In genomic region chr19:47133021-47133471, GRCh38 we compare ENCODE assay signal across 11 cellular contexts. TPM values are rescaled to one million over a fixed set of nuclear protein-coding genes. Genes with fewer than 3 reads are reported as not detected.
DNase-seq lines count a peak whose midpoint lies in the region; ATAC-seq and TF ChIP-seq lines count a peak whose summit lies in the region.
"Had no signal": no experiment of that assay in that cellular context is flagged by ENCODE, and none has a peak within 500 bp of the region (broad histone marks: within the 10 kb centered on the region; RNA-seq: fewer than 3 reads in every experiment).

No MANE protein-coding gene starts in this region.

- H3K79me2 ChIP-seq in OCI-LY7 (ENCODE audit: insufficient read depth, low read depth, low read length) = peaks cover 73% of the 10 kb centered on the region

- POLR2A ChIA-PET in OCI-LY7 (lab: Charles Lee) = interaction anchor here (0.6 to 2.7 kb wide), 3 partner anchors 20 to 150 kb away, joined by 3 to 12 read pairs (median 7); partner anchors contain the start of gene ZC3H4

- intact Hi-C loops in activated naive CD4-positive, alpha-beta T cell treated with anti-CD3 and anti-CD28 coated beads for 36 hours (cut with micrococcal nuclease) = loop anchor here (5.0 kb wide), 1 partner anchor 94 kb away; no protein-coding TSS in a partner anchor
- intact Hi-C loops in OCI-LY7 (cut with micrococcal nuclease; ENCODE audit: unreplicated experiment) (no loop called here), body of pancreas (cut with DNase I) (no loop called here)

- peak overlapping the region; percentile 99 for H3K4me3 Mint-ChIP-seq in activated naive CD4-positive, alpha-beta T cell treated with anti-CD3 and anti-CD28 coated beads for 36 hours
- H3K4me3 Mint-ChIP-seq in endothelial cell (ENCODE audit: unreplicated experiment) = peak overlapping the region; percentile 73
- H3K4me3 Mint-ChIP-seq in stimulated activated effector memory CD8-positive, alpha-beta T cell treated with anti-CD3 and anti-CD28 coated beads, Interleukin-12 subunit alpha, Interleukin-12 subunit beta, amount 100 ng/mL, for 72 hours = peak overlapping the region; percentile 99

- peak overlapping the region; percentile 77 for H3K4me2 ChIP-seq in OCI-LY7 (ENCODE audit: low read length)

- peaks cover 35% of the 10 kb centered on the region for H3K4me1 ChIP-seq in OCI-LY7 (ENCODE audit: insufficient read depth, low read length, poor library complexity, severe bottlenecking)
- H3K4me1 ChIP-seq in body of pancreas = peaks cover 22% of the 10 kb centered on the region

- no peaks in the 10 kb centered on the region for H3K9me2 ChIP-seq in OCI-LY7 (ENCODE audit: insufficient read depth, low read length)

- H3K27me3 Mint-ChIP-seq in activated naive CD4-positive, alpha-beta T cell treated with anti-CD3 and anti-CD28 coated beads for 36 hours (ENCODE audit: low read depth) = no peaks in the 10 kb centered on the region
- peaks cover 16% of the 10 kb centered on the region for H3K27me3 Mint-ChIP-seq in endothelial cell (ENCODE audit: unreplicated experiment)

- H3K4me3 ChIP-seq in OCI-LY7 (ENCODE audit: low read depth, low read length, poor library complexity, severe bottlenecking) (peak overlapping the region; percentile 93), body of pancreas (no peak overlapping the region)
- H3K4me3 ChIP-seq: upper lobe of left lung had no signal

- TF ChIP-seq CTCF in OCI-LY7 (conservative IDR thresholded peaks at IDR 0.05; ENCODE audit: low read length) = no peak
- no peak for TF ChIP-seq CTCF in endothelial cell (IDR thresholded peaks at IDR 0.05; ENCODE audit: unreplicated experiment)
- TF ChIP-seq CTCF in body of pancreas (IDR thresholded peaks at IDR 0.05) = no peak

- ATAC-seq in stimulated activated effector memory CD8-positive, alpha-beta T cell treated with anti-CD3 and anti-CD28 coated beads, Interleukin-12 subunit alpha, Interleukin-12 subunit beta, amount 100 ng/mL, for 72 hours = no peak
- no peak for ATAC-seq in body of pancreas
- ATAC-seq: left lobe of liver had no signal

- no TSS peak for BruUV-seq in OCI-LY7 (replicated peaks; lab: Mats Ljungman, UMichigan)

- H3K36me3 ChIP-seq in OCI-LY7 (ENCODE audit: insufficient read depth, low read length) (peaks cover 66% of the 10 kb centered on the region), body of pancreas (replicated peaks in 1 of 2; ENCODE audit: insufficient read depth in 1 of 2, low read depth in 2 of 2) (no peaks in the 10 kb centered on the region)

- peaks cover 3% of the 10 kb centered on the region for H3K9me3 Mint-ChIP-seq in activated naive CD4-positive, alpha-beta T cell treated with anti-CD3 and anti-CD28 coated beads for 36 hours
- H3K9me3 Mint-ChIP-seq in endothelial cell (ENCODE audit: unreplicated experiment) = no peaks in the 10 kb centered on the region
- H3K9me3 Mint-ChIP-seq in stimulated activated effector memory CD8-positive, alpha-beta T cell treated with anti-CD3 and anti-CD28 coated beads, Interleukin-12 subunit alpha, Interleukin-12 subunit beta, amount 100 ng/mL, for 72 hours = peaks cover 3% of the 10 kb centered on the region

- H4K20me1 ChIP-seq in OCI-LY7 (ENCODE audit: insufficient read depth, low read length) = peaks cover 22% of the 10 kb centered on the region

- H3K27ac Mint-ChIP-seq in activated naive CD4-positive, alpha-beta T cell treated with anti-CD3 and anti-CD28 coated beads for 36 hours = no peak overlapping the region
- H3K27ac Mint-ChIP-seq in endothelial cell (ENCODE audit: unreplicated experiment) = peak overlapping the region; percentile 37
- peak overlapping the region; percentile 100 for H3K27ac Mint-ChIP-seq in stimulated activated effector memory CD8-positive, alpha-beta T cell treated with anti-CD3 and anti-CD28 coated beads, Interleukin-12 subunit alpha, Interleukin-12 subunit beta, amount 100 ng/mL, for 72 hours

- CTCF ChIA-PET in activated naive CD4-positive, alpha-beta T cell treated with anti-CD3 and anti-CD28 coated beads for 36 hours (lab: Charles Lee) = interaction anchor here (0.6 to 3.5 kb wide), 8 partner anchors 12 to 120 kb away, joined by 3 to 30 read pairs (median 12); no protein-coding TSS in a partner anchor
- CTCF ChIA-PET in OCI-LY7 (lab: Charles Lee; ENCODE audit: unreplicated experiment) = no interaction called here

- DNase-seq in activated naive CD4-positive, alpha-beta T cell treated with anti-CD3 and anti-CD28 coated beads for 36 hours = no peak
- no peak for DNase-seq in activated naive CD4-positive, alpha-beta T cell treated with anti-CD3 and anti-CD28 coated beads, Interleukin-2, amount 50 U/mL, for 16 hours
- no peak for DNase-seq in OCI-LY7 (ENCODE audit: low spot score)
- DNase-seq in endothelial cell (ENCODE audit: low spot score) = no peak
- DNase-seq in stimulated activated effector memory CD8-positive, alpha-beta T cell treated with anti-CD3 and anti-CD28 coated beads, Interleukin-12 subunit alpha, Interleukin-12 subunit beta, amount 100 ng/mL, for 72 hours (ENCODE audit: low spot score in 2 of 2) = no peak
- DNase-seq in cortex of kidney (lab: John Stamatoyannopoulos, UW) = no peak
- DNase-seq in body of pancreas = no peak
- no peak for DNase-seq in activated CD4-positive, CD25-positive, alpha-beta regulatory T cell (lab: John Stamatoyannopoulos, UW)
- DNase-seq: SHP77 treated with DMSO at 0.1 percent for 48 hours, upper lobe of left lung had no signal

- no peaks in the 10 kb centered on the region for H3K27me3 ChIP-seq in body of pancreas
- H3K27me3 ChIP-seq: upper lobe of left lung had no signal

- H3K9me3 ChIP-seq in OCI-LY7 (ENCODE audit: low read length) (no peaks in the 10 kb centered on the region), body of pancreas (no peaks in the 10 kb centered on the region)
- H3K9me3 ChIP-seq: upper lobe of left lung had no signal

- peaks cover 42% of the 10 kb centered on the region for H3K36me3 Mint-ChIP-seq in activated naive CD4-positive, alpha-beta T cell treated with anti-CD3 and anti-CD28 coated beads for 36 hours (ENCODE audit: low read depth)
- H3K36me3 Mint-ChIP-seq in endothelial cell (ENCODE audit: low read depth, unreplicated experiment) = peaks cover 23% of the 10 kb centered on the region
- peaks cover 79% of the 10 kb centered on the region for H3K36me3 Mint-ChIP-seq in stimulated activated effector memory CD8-positive, alpha-beta T cell treated with anti-CD3 and anti-CD28 coated beads, Interleukin-12 subunit alpha, Interleukin-12 subunit beta, amount 100 ng/mL, for 72 hours

- no peak overlapping the region for H2AFZ ChIP-seq in OCI-LY7 (ENCODE audit: low read length)

- peaks cover 51% of the 10 kb centered on the region for H3K4me1 Mint-ChIP-seq in activated naive CD4-positive, alpha-beta T cell treated with anti-CD3 and anti-CD28 coated beads for 36 hours (ENCODE audit: low read depth)
- H3K4me1 Mint-ChIP-seq in endothelial cell (ENCODE audit: unreplicated experiment) = peaks cover 33% of the 10 kb centered on the region
- peaks cover 63% of the 10 kb centered on the region for H3K4me1 Mint-ChIP-seq in stimulated activated effector memory CD8-positive, alpha-beta T cell treated with anti-CD3 and anti-CD28 coated beads, Interleukin-12 subunit alpha, Interleukin-12 subunit beta, amount 100 ng/mL, for 72 hours

- no peak overlapping the region for H3K27ac ChIP-seq in OCI-LY7 (ENCODE audit: low read depth, low read length, poor library complexity, severe bottlenecking)
- no peak overlapping the region for H3K27ac ChIP-seq in body of pancreas
- H3K27ac ChIP-seq: upper lobe of left lung had no signal

- WGBS in body of pancreas, 2 donors = 74 to 85% methylated on average over 11 of the region's 11 CpGs

- TF ChIP-seq POLR2A in body of pancreas (IDR thresholded peaks at IDR 0.05) = no peak

RNA-seq across cellular contexts. Expression of gene SAE1, which starts 2.4 kb away (rescaled TPM):
- 100 to 1,000 TPM; 160 to 161 TPM for total RNA-seq in activated naive CD4-positive, alpha-beta T cell treated with anti-CD3 and anti-CD28 coated beads for 36 hours
- total RNA-seq in OCI-LY7 (2014; rRNA removed; shearing (Covaris generic)) = 165 and 185 TPM in 2 replicates
- total RNA-seq in OCI-LY7 (2022) (144 and 150 TPM in 2 replicates), endothelial cell (ENCODE audit: unreplicated experiment) (134 TPM), body of pancreas (10 to 100 TPM; 14.5 to 21.5 TPM)

RNA-seq across cellular contexts. Expression of gene ZC3H4, which starts 19.5 kb away (rescaled TPM):
- 10 to 100 TPM; 46.0 to 48.8 TPM for total RNA-seq in activated naive CD4-positive, alpha-beta T cell treated with anti-CD3 and anti-CD28 coated beads for 36 hours
- 16.6 and 23.0 TPM in 2 replicates for total RNA-seq in OCI-LY7 (2014; rRNA removed; shearing (Covaris generic))
- total RNA-seq in OCI-LY7 (2022) = 76.8 and 80.9 TPM in 2 replicates
- total RNA-seq in endothelial cell (ENCODE audit: unreplicated experiment) = 56.7 TPM
- total RNA-seq in body of pancreas = 10 to 100 TPM; 18.9 to 34.3 TPM
